In the genomic region with DNA sequence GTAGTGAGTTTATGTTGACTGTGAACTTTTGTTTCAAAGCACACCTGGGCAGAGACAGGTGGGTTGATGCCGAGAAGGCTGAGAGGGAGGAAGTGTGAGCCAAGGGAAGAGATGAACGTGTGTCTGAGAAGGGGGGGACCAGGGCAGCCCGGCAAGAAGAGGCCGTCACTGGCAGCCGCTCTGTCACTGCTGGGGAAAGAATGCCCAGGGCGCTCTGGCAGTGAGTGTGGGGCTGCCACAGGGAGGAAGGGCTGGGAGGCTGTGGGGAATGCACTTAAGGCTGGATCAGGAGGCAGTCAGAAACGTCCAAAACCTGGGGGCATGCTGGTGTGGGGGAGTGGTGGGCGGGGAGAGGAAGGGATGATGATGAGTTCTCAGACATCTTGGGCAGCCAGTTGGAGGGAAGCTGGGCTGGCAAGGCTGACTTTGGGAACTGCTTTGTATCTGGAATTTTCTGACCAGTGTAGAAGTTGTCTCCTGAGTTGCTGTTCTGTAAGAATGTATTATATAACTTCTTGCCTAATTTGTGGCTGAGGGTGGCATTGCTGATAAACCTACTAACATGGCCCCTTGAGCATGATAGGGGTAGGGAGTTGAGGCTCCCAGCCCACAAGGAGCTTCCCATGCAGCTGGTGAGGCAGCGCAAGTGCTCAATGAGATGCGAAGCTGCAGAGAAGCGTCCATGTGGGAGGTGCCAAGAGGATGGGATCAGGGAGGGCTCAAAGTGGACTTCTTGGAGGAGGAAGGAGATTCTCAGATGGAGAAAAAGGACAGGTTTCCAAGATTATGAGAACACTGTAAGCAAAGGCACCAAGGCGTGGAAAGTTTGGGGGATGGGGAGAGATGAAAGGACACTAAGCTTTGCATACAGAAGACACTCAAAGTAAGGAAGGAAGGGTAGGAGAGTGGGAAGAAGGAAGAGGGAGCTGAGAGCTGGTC, we compare ENCODE assay signal across 20 cellular contexts.
DNase-seq lines count a peak whose midpoint lies in the region; ATAC-seq and TF ChIP-seq lines count a peak whose summit lies in the region.
"Had no signal": no experiment of that assay in that cellular context is flagged by ENCODE, and none has a peak within 500 bp of the region (broad histone marks: within the 10 kb centered on the region; RNA-seq: fewer than 3 reads in every experiment).

No MANE protein-coding gene starts in this region.

- H3K36me3 ChIP-seq in neutrophil = no peaks in the 10 kb centered on the region
- H3K36me3 ChIP-seq: colonic mucosa had no signal

- TF ChIP-seq CTCF in MCF 10A (IDR thresholded peaks at IDR 0.05; ENCODE audit: unreplicated experiment) = no peak
- TF ChIP-seq CTCF in neutrophil (IDR thresholded peaks at IDR 0.05) = no peak

- peaks cover 38 to 43% of the 10 kb centered on the region in 2 experiments for H3K4me1 ChIP-seq in neutrophil (ENCODE audit: control insufficient read depth in 1 of 2, insufficient read depth in 1 of 2, low read depth in 1 of 2, low read length in 1 of 2)

- H3K27ac ChIP-seq in neutrophil = peak overlapping the region; percentile 68
- H3K27ac ChIP-seq: colonic mucosa, KMS-11 had no signal

- peaks cover 26% of the 10 kb centered on the region for H3K4me1 Mint-ChIP-seq in stimulated activated naive CD8-positive, alpha-beta T cell treated with anti-CD3 and anti-CD28 coated beads, Interleukin-15, amount 100 ng/mL, for 72 hours
- H3K4me1 Mint-ChIP-seq in MCF 10A (ENCODE audit: insufficient read depth, unreplicated experiment) = peaks cover 32% of the 10 kb centered on the region
- peaks cover 7 to 9% of the 10 kb centered on the region in 2 donors for H3K4me1 Mint-ChIP-seq in immature natural killer cell

- POLR2A ChIA-PET in MCF 10A (lab: Yijun Ruan, JAX) = interaction anchor here (0.7 to 2.6 kb wide), 5 partner anchors 9 to 243 kb away, joined by 3 to 8 read pairs (median 4); no protein-coding TSS in a partner anchor

- H3K36me3 Mint-ChIP-seq in MCF 10A (ENCODE audit: insufficient read depth, unreplicated experiment) (peaks cover 6% of the 10 kb centered on the region), immature natural killer cell (no peaks in the 10 kb centered on the region)
- H3K36me3 Mint-ChIP-seq: natural killer cell had no signal

- no peaks in the 10 kb centered on the region for H3K9me3 Mint-ChIP-seq in stimulated activated naive CD8-positive, alpha-beta T cell treated with anti-CD3 and anti-CD28 coated beads, Interleukin-15, amount 100 ng/mL, for 72 hours
- H3K9me3 Mint-ChIP-seq in MCF 10A (ENCODE audit: unreplicated experiment) = no peaks in the 10 kb centered on the region
- peaks cover 0 to 2% (median 0%) of the 10 kb centered on the region in 6 donors for H3K9me3 Mint-ChIP-seq in immature natural killer cell
- H3K9me3 Mint-ChIP-seq: H9, natural killer cell had no signal

- ATAC-seq in stimulated activated naive CD8-positive, alpha-beta T cell treated with anti-CD3 and anti-CD28 coated beads, Interleukin-15, amount 100 ng/mL, for 72 hours = no peak
- no peak for ATAC-seq in stimulated activated naive CD8-positive, alpha-beta T cell treated with anti-CD3 and anti-CD28 coated beads, Interleukin-15, Interleukin-2, amounts not matched to agents 100 U/mL and 50 U/mL, for 24 hours
- ATAC-seq in left cardiac atrium (no peak), HG02970 (IDR thresholded peaks at IDR 0.05; ENCODE audit: low FRiP score, unreplicated experiment) (no peak)
- ATAC-seq: esophagus mucosa, natural killer cell, Panc1 had no signal

- H3K27me3 ChIP-seq in neutrophil = no peaks in the 10 kb centered on the region
- H3K27me3 ChIP-seq: colonic mucosa had no signal

- no peak for DNase-seq in stimulated activated naive CD8-positive, alpha-beta T cell treated with anti-CD3 and anti-CD28 coated beads, Interleukin-15, amount 100 ng/mL, for 72 hours
- DNase-seq in stimulated activated naive CD8-positive, alpha-beta T cell treated with anti-CD3 and anti-CD28 coated beads, Interleukin-15, Interleukin-2, amounts not matched to agents 100 U/mL and 50 U/mL, for 24 hours = no peak
- DNase-seq in MCF 10A (ENCODE audit: unreplicated experiment) = no peak
- no peak for DNase-seq in immature natural killer cell
- DNase-seq in NCI-H774 (lab: John Stamatoyannopoulos, UW) = no peak
- DNase-seq in left cardiac atrium = no peak
- DNase-seq: activated CD4-positive, alpha-beta T cell treated with anti-CD3 and anti-CD28 coated beads for 1 hour; activated T-cell treated with anti-CD3 and anti-CD28 coated beads, Interleukin-2, amount 50 U/mL, for 48 hours; colonic mucosa; DMS79; H9; natural killer cell; NCI-H187; NCI-H524; stimulated activated CD4-positive, alpha-beta T cell treated with anti-CD3 and anti-CD28 coated beads, Interleukin-4, amount 100 ng/mL, for 24 hours had no signal

- peak overlapping the region; percentile 29 to 62 for H3K27ac Mint-ChIP-seq in stimulated activated naive CD8-positive, alpha-beta T cell treated with anti-CD3 and anti-CD28 coated beads, Interleukin-15, amount 100 ng/mL, for 72 hours
- H3K27ac Mint-ChIP-seq in MCF 10A (ENCODE audit: low read depth, unreplicated experiment) = peak overlapping the region; percentile 5
- no peak overlapping the region for H3K27ac Mint-ChIP-seq in immature natural killer cell
- H3K27ac Mint-ChIP-seq: H9, natural killer cell had no signal

- no peaks in the 10 kb centered on the region for H3K9me3 ChIP-seq in neutrophil
- H3K9me3 ChIP-seq: colonic mucosa had no signal

- no peak overlapping the region for H3K4me3 ChIP-seq in neutrophil (ENCODE audit: low read depth in 1 of 2, low read length in 1 of 2)
- H3K4me3 ChIP-seq: colonic mucosa had no signal

- H3K27me3 Mint-ChIP-seq in stimulated activated naive CD8-positive, alpha-beta T cell treated with anti-CD3 and anti-CD28 coated beads, Interleukin-15, amount 100 ng/mL, for 72 hours = peaks cover 21% of the 10 kb centered on the region
- no peaks in the 10 kb centered on the region for H3K27me3 Mint-ChIP-seq in MCF 10A (ENCODE audit: insufficient read depth, unreplicated experiment)
- H3K27me3 Mint-ChIP-seq in immature natural killer cell (ENCODE audit: low read depth in 3 of 3) = peaks cover 0 to 6% (median 3%) of the 10 kb centered on the region in 3 donors

- H3K4me3 Mint-ChIP-seq in stimulated activated naive CD8-positive, alpha-beta T cell treated with anti-CD3 and anti-CD28 coated beads, Interleukin-15, amount 100 ng/mL, for 72 hours = no peak overlapping the region
- H3K4me3 Mint-ChIP-seq in MCF 10A (ENCODE audit: unreplicated experiment) (no peak overlapping the region), immature natural killer cell (no peak overlapping the region)
- H3K4me3 Mint-ChIP-seq: H9, natural killer cell had no signal

- CTCF ChIA-PET in MCF 10A (lab: Yijun Ruan, JAX) = interaction anchor here (0.5 to 8.9 kb wide), 9 partner anchors 11 to 506 kb away, joined by 3 to 108 read pairs (median 3); no protein-coding TSS in a partner anchor

- no TSS peak for BruUV-seq in MCF 10A (replicated peaks; lab: Mats Ljungman, UMichigan)

- intact Hi-C loops in MCF 10A (cut with micrococcal nuclease) = loop anchor here (5.0 to 10.0 kb wide), 3 partner anchors 97 to 565 kb away; no protein-coding TSS in a partner anchor
- intact Hi-C loops in left cardiac atrium (cut with DNase I) = loop anchor here (5.0 to 10.0 kb wide), 3 partner anchors 150 to 507 kb away; no protein-coding TSS in a partner anchor

Comparison
In these comparisons a context has a peak if more than half of its experiments do, and no peak if none do; other contexts are left out.
1. H3K27ac Mint-ChIP-seq: peak in stimulated activated naive CD8-positive, alpha-beta T cell treated with anti-CD3 and anti-CD28 coated beads, Interleukin-15, amount 100 ng/mL, for 72 hours (2 of 2) and MCF 10A (single experiment); none in immature natural killer cell (0 of 6).